11 cellular contexts compared by ENCODE assay signal in the genomic region with DNA sequence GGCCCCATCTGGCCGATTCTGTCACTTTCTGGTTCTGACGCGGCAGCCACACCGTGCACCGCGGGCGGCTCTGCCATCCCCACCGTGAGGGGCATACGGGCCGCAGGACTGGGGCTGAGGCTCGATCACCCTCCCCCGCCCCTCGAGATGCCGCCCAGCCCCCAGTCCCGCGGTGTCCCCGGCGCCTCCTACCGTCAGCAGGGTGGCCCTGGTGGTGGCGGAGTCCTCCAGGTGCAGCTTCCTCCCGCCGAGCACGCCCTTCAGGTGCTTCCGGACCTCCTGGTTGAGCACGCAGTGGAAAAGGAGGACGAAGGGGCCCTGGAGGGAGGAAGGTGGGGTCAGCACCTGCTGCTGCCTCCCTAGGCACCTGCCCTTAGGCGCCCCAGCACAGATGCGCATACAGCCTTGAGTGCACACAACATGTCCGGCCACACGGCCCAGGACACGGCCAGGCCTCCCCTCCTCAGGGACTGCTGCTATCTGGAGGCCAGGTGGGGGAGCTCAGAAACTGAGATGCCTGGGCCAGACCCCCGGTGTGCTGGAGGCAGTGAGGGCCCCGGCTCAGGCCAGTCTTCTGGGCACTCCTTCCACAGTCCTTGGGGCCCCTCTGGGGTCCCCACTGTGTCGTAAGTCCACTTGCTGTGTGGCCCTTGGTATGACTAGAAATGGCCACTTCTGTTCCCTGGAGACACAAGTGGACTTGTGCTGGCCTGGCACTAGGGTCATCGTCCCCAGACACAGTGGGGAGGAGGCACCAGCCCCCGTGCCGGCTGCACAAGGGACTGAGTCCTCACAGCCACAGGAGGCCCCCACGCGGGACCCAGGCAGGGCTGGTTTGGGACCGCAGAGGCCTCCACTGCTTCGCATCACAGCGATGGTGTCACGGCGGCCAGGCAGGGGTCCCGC. TPM values are rescaled to one million over a fixed set of nuclear protein-coding genes. Genes with fewer than 3 reads are reported as not detected.
A peak's percentile ranks its signal among the peaks of the same experiment; 100 is the strongest.
DNase-seq lines count a peak whose midpoint lies in the region; ATAC-seq and TF ChIP-seq lines count a peak whose summit lies in the region.
"Had no signal": no experiment of that assay in that cellular context is flagged by ENCODE, and none has a peak within 500 bp of the region (broad histone marks: within the 10 kb centered on the region; RNA-seq: fewer than 3 reads in every experiment).

No MANE protein-coding gene starts in this region.

- H3K27me3 ChIP-seq in osteoblast (ENCODE audit: insufficient read depth, low read length) = peaks cover 3% of the 10 kb centered on the region
- H3K27me3 ChIP-seq: upper lobe of left lung had no signal

- DNase-seq in SHP77 (lab: John Stamatoyannopoulos, UW) (peak; percentile 29 to 62), SHP77 treated with DMSO at 0.1 percent for 48 hours (lab: John Stamatoyannopoulos, UW) (no peak), GM12864 (ENCODE audit: low read depth) (no peak), T-helper 17 cell (peak in 1 of 3 donors; percentile 46), osteoblast (ENCODE audit: insufficient read length, low spot score, missing footprints) (peak; percentile 85), mesothelial cell of epicardium (ENCODE audit: low spot score in 2 of 2, unreplicated experiment in 2 of 2) (no peak), C1 segment of cervical spinal cord (lab: John Stamatoyannopoulos, UW) (no peak)
- DNase-seq: cerebellar nuclear complex, NCI-H1417 treated with DMSO at 0.1 percent for 48 hours had no signal

- peak overlapping the region; percentile 88 for H3K4me3 Mint-ChIP-seq in T-helper 17 cell
- H3K4me3 Mint-ChIP-seq in mesothelial cell of epicardium = no peak overlapping the region

- no peaks in the 10 kb centered on the region for H3K4me1 ChIP-seq in osteoblast (ENCODE audit: insufficient read depth, low read length)

- H3K27me3 Mint-ChIP-seq in T-helper 17 cell = no peaks in the 10 kb centered on the region
- no peaks in the 10 kb centered on the region for H3K27me3 Mint-ChIP-seq in mesothelial cell of epicardium (ENCODE audit: low read depth)

- peaks cover 3% of the 10 kb centered on the region for H3K36me3 Mint-ChIP-seq in T-helper 17 cell (ENCODE audit: low read depth)
- H3K36me3 Mint-ChIP-seq in mesothelial cell of epicardium = peaks cover 2% of the 10 kb centered on the region

- H3K4me2 ChIP-seq in osteoblast (ENCODE audit: insufficient read depth, low read length) = no peak overlapping the region

- H3K27ac Mint-ChIP-seq in T-helper 17 cell = peak overlapping the region; percentile 59
- no peak overlapping the region for H3K27ac Mint-ChIP-seq in mesothelial cell of epicardium

- no peaks in the 10 kb centered on the region for H3K9me3 Mint-ChIP-seq in mesothelial cell of epicardium

- no peaks in the 10 kb centered on the region for H3K36me3 ChIP-seq in osteoblast (ENCODE audit: insufficient read depth, low read length)

- H3K4me3 ChIP-seq in GM12864 (ENCODE audit: low read depth, low read length) (no peak overlapping the region), osteoblast (ENCODE audit: insufficient read depth, low read length) (no peak overlapping the region)

- no peak overlapping the region for H3K27ac ChIP-seq in osteoblast (ENCODE audit: low read depth, low read length)

- H3K4me1 Mint-ChIP-seq in T-helper 17 cell (peaks cover 31% of the 10 kb centered on the region), mesothelial cell of epicardium (no peaks in the 10 kb centered on the region)

- H4K20me1 ChIP-seq in osteoblast (ENCODE audit: insufficient read depth, low read length) = no peaks in the 10 kb centered on the region

- H2AFZ ChIP-seq in osteoblast (ENCODE audit: low read length) = no peak overlapping the region

- peak; percentile 75 for ATAC-seq in T-helper 17 cell
- ATAC-seq in HG03342 (IDR thresholded peaks at IDR 0.05; ENCODE audit: unreplicated experiment) = no peak

- H3K9me3 ChIP-seq in T-helper 17 cell (ENCODE audit: control insufficient read depth, low read length, poor library complexity, severe bottlenecking) = no peaks in the 10 kb centered on the region
- no peaks in the 10 kb centered on the region for H3K9me3 ChIP-seq in osteoblast (ENCODE audit: low read depth, low read length)
- H3K9me3 ChIP-seq: upper lobe of left lung had no signal

- no peaks in the 10 kb centered on the region for H3K79me2 ChIP-seq in osteoblast (ENCODE audit: insufficient read depth, low read length)

- TF ChIP-seq CTCF in GM12864 (IDR thresholded peaks at IDR 0.05; ENCODE audit: low read depth, low read length, missing control alignments) (peak; percentile 3), osteoblast (IDR thresholded peaks at IDR 0.05; ENCODE audit: extremely low read depth, low read depth, low read length) (no peak), mesothelial cell of epicardium (IDR thresholded peaks at IDR 0.05; ENCODE audit: unreplicated experiment) (no peak)

RNA-seq across cellular contexts. Expression of a gene that starts 31.5 kb away (rescaled TPM):
- total RNA-seq in T-helper 17 cell = 10 to 100 TPM; 47.5 to 54.8 TPM
- 18.9 and 22.1 TPM in 2 replicates for total RNA-seq in osteoblast
- 65.5 to 70.6 TPM (median 67.1 TPM) in 3 replicates for total RNA-seq in mesothelial cell of epicardium

Comparison
In these comparisons a context has a peak if more than half of its experiments do, and no peak if none do; other contexts are left out.
1. DNase-seq: peak in SHP77 (2 of 2) and osteoblast (single experiment); none in SHP77 treated with DMSO at 0.1 percent for 48 hours (single experiment), GM12864 (single experiment), mesothelial cell of epicardium (0 of 2) and C1 segment of cervical spinal cord (0 of 14).